Comparison of ENCODE assay signal across 13 cellular contexts in genomic region chr22:17724678-17725464, GRCh38. TPM values are rescaled to one million over a fixed set of nuclear protein-coding genes. Genes with fewer than 3 reads are reported as not detected.
DNase-seq lines count a peak whose midpoint lies in the region; ATAC-seq and TF ChIP-seq lines count a peak whose summit lies in the region.
"Had no signal": no experiment of that assay in that cellular context is flagged by ENCODE, and none has a peak within 500 bp of the region (broad histone marks: within the 10 kb centered on the region; RNA-seq: fewer than 3 reads in every experiment).

No MANE protein-coding gene starts in this region.

- DNase-seq in ascending aorta (ENCODE audit: low spot score in 2 of 2) (no peak), left ventricle myocardium superior (no peak), psoas muscle (no peak), A172 (ENCODE audit: low spot score) (no peak)
- DNase-seq in activated T-helper 2 cell treated with anti-CD3 and anti-CD28 coated beads, Interferon-gamma antibody, Interleukin-2, Interleukin-4, amounts not matched to agents 10 μg/mL and 5 μg/mL and 100 μg/mL, durations not matched to agents 14 hours and 24 hours and 36 hours (ENCODE audit: low spot score), result no peak
- no peak for DNase-seq in activated CD4-positive, alpha-beta T cell treated with anti-CD3 and anti-CD28 coated beads for 4 hours
- no peak for DNase-seq in stimulated activated effector memory CD8-positive, alpha-beta T cell treated with anti-CD3 and anti-CD28 coated beads, Interleukin-12 subunit alpha, Interleukin-12 subunit beta, amount 100 ng/mL, for 72 hours (ENCODE audit: low spot score in 2 of 2)
- DNase-seq: activated CD4-positive, CD25-positive, alpha-beta regulatory T cell treated with anti-CD3 and anti-CD28 coated beads, Interleukin-2, amount 50 U/mL, for 72 hours; DMS53; NCI-H2081; uterus had no signal

- peaks cover 7% of the 10 kb centered on the region for H3K4me1 Mint-ChIP-seq in activated T-helper 2 cell treated with anti-CD3 and anti-CD28 coated beads, Interferon-gamma antibody, Interleukin-2, Interleukin-4, amounts not matched to agents 10 μg/mL and 5 μg/mL and 100 μg/mL, durations not matched to agents 14 hours and 24 hours and 36 hours (ENCODE audit: low read depth)
- peaks cover 9% of the 10 kb centered on the region for H3K4me1 Mint-ChIP-seq in stimulated activated effector memory CD8-positive, alpha-beta T cell treated with anti-CD3 and anti-CD28 coated beads, Interleukin-12 subunit alpha, Interleukin-12 subunit beta, amount 100 ng/mL, for 72 hours

- 45 to 56% (median 51%) methylated on average over 7 of the region's 7 CpGs for WGBS in psoas muscle, 3 donors

- no peak for TF ChIP-seq CTCF in ascending aorta (IDR thresholded peaks at IDR 0.05)
- TF ChIP-seq CTCF in psoas muscle (IDR thresholded peaks at IDR 0.05), result no peak

- peaks cover 64% of the 10 kb centered on the region for H3K4me1 ChIP-seq in BLaER1
- peaks cover 3 to 20% of the 10 kb centered on the region in 2 donors for H3K4me1 ChIP-seq in ascending aorta
- H3K4me1 ChIP-seq in psoas muscle, result peaks cover 11% of the 10 kb centered on the region
- H3K4me1 ChIP-seq: uterus had no signal

- H3K27ac ChIP-seq in BLaER1 (peak overlapping the region; percentile 48; the same call in 1 of the 2 replicates), ascending aorta (peak overlapping the region; percentile 31 to 61), psoas muscle (peak overlapping the region; percentile 69)
- H3K27ac ChIP-seq: uterus had no signal

- H3K9me3 ChIP-seq in BLaER1 (no peaks in the 10 kb centered on the region), ascending aorta (no peaks in the 10 kb centered on the region), psoas muscle (no peaks in the 10 kb centered on the region)
- H3K9me3 ChIP-seq: uterus had no signal

- 0 out of 2 replicates have a peak overlapping the region, but pooled peaks have one; percentile 2 for H3K9ac ChIP-seq in BLaER1

- H3K27ac Mint-ChIP-seq in activated T-helper 2 cell treated with anti-CD3 and anti-CD28 coated beads, Interferon-gamma antibody, Interleukin-2, Interleukin-4, amounts not matched to agents 10 μg/mL and 5 μg/mL and 100 μg/mL, durations not matched to agents 14 hours and 24 hours and 36 hours, result no peak overlapping the region
- H3K27ac Mint-ChIP-seq in stimulated activated effector memory CD8-positive, alpha-beta T cell treated with anti-CD3 and anti-CD28 coated beads, Interleukin-12 subunit alpha, Interleukin-12 subunit beta, amount 100 ng/mL, for 72 hours, result no peak overlapping the region

- H3K9me3 Mint-ChIP-seq in activated T-helper 2 cell treated with anti-CD3 and anti-CD28 coated beads, Interferon-gamma antibody, Interleukin-2, Interleukin-4, amounts not matched to agents 10 μg/mL and 5 μg/mL and 100 μg/mL, durations not matched to agents 14 hours and 24 hours and 36 hours, result no peaks in the 10 kb centered on the region
- no peaks in the 10 kb centered on the region for H3K9me3 Mint-ChIP-seq in stimulated activated effector memory CD8-positive, alpha-beta T cell treated with anti-CD3 and anti-CD28 coated beads, Interleukin-12 subunit alpha, Interleukin-12 subunit beta, amount 100 ng/mL, for 72 hours

- H3K27me3 Mint-ChIP-seq in activated T-helper 2 cell treated with anti-CD3 and anti-CD28 coated beads, Interferon-gamma antibody, Interleukin-2, Interleukin-4, amounts not matched to agents 10 μg/mL and 5 μg/mL and 100 μg/mL, durations not matched to agents 14 hours and 24 hours and 36 hours (ENCODE audit: low read depth), result no peaks in the 10 kb centered on the region

- intact Hi-C loops in ascending aorta (cut with DNase I) (no loop called here), left ventricle myocardium superior (cut with micrococcal nuclease) (no loop called here), psoas muscle (cut with DNase I) (no loop called here)
- intact Hi-C loops in activated T-helper 2 cell treated with anti-CD3 and anti-CD28 coated beads, Interferon-gamma antibody, Interleukin-2, Interleukin-4, amounts not matched to agents 10 μg/mL and 5 μg/mL and 100 μg/mL, durations not matched to agents 14 hours and 24 hours and 36 hours (cut with micrococcal nuclease), result no loop called here

- peak overlapping the region; percentile 77 for H3K4me2 ChIP-seq in BLaER1

- H3K4me3 ChIP-seq in BLaER1 (no peak overlapping the region), ascending aorta (no peak overlapping the region), psoas muscle (no peak overlapping the region)
- H3K4me3 ChIP-seq: skin epidermis, uterus had no signal

- H3K36me3 ChIP-seq in BLaER1 (peaks cover 26% of the 10 kb centered on the region), ascending aorta (peaks cover 17 to 27% of the 10 kb centered on the region in 2 donors), psoas muscle (ENCODE audit: insufficient read depth in 1 of 2, low read depth in 1 of 2) (peaks cover 9 to 41% of the 10 kb centered on the region in 2 donors)
- H3K36me3 ChIP-seq: uterus had no signal

- ATAC-seq in left ventricle myocardium superior, result peak; percentile 88
- ATAC-seq in psoas muscle, result peak; percentile 67 to 84 (median 76)
- ATAC-seq in stimulated activated effector memory CD8-positive, alpha-beta T cell treated with anti-CD3 and anti-CD28 coated beads, Interleukin-12 subunit alpha, Interleukin-12 subunit beta, amount 100 ng/mL, for 72 hours, result no peak

- no peaks in the 10 kb centered on the region for H3K27me3 ChIP-seq in BLaER1
- H3K27me3 ChIP-seq in ascending aorta, result no peaks in the 10 kb centered on the region
- H3K27me3 ChIP-seq in psoas muscle (ENCODE audit: insufficient read depth in 3 of 3, low read length in 2 of 3), result no peaks in the 10 kb centered on the region
- H3K27me3 ChIP-seq: uterus had no signal

- H3K4me3 Mint-ChIP-seq in activated T-helper 2 cell treated with anti-CD3 and anti-CD28 coated beads, Interferon-gamma antibody, Interleukin-2, Interleukin-4, amounts not matched to agents 10 μg/mL and 5 μg/mL and 100 μg/mL, durations not matched to agents 14 hours and 24 hours and 36 hours (ENCODE audit: low read depth), result no peak overlapping the region
- no peak overlapping the region for H3K4me3 Mint-ChIP-seq in stimulated activated effector memory CD8-positive, alpha-beta T cell treated with anti-CD3 and anti-CD28 coated beads, Interleukin-12 subunit alpha, Interleukin-12 subunit beta, amount 100 ng/mL, for 72 hours

- peaks cover 28% of the 10 kb centered on the region for H3K36me3 Mint-ChIP-seq in activated T-helper 2 cell treated with anti-CD3 and anti-CD28 coated beads, Interferon-gamma antibody, Interleukin-2, Interleukin-4, amounts not matched to agents 10 μg/mL and 5 μg/mL and 100 μg/mL, durations not matched to agents 14 hours and 24 hours and 36 hours (ENCODE audit: low read depth)
- H3K36me3 Mint-ChIP-seq in stimulated activated effector memory CD8-positive, alpha-beta T cell treated with anti-CD3 and anti-CD28 coated beads, Interleukin-12 subunit alpha, Interleukin-12 subunit beta, amount 100 ng/mL, for 72 hours, result peaks cover 26% of the 10 kb centered on the region

- H4K20me1 ChIP-seq in BLaER1, result peaks cover 12% of the 10 kb centered on the region; the same call in 1 of the 2 replicates

RNA-seq across cellular contexts. Expression of gene BID, which starts 49.4 kb away (rescaled TPM):
- 37.5 TPM for total RNA-seq in ascending aorta
- 25.4 TPM for total RNA-seq in left ventricle myocardium superior
- 10 to 100 TPM in 2 of 4 donors, 1 to 10 TPM in 2; 5.6 to 19.4 (median 8.3) TPM for total RNA-seq in psoas muscle
- polyA plus RNA-seq in psoas muscle, result 10 to 100 TPM in 1 of 3 donors, 1 to 10 TPM in 2; 7.8 to 27.4 (median 9.9) TPM
- 11.5 and 14.3 TPM in 2 replicates for total RNA-seq in activated T-helper 2 cell treated with anti-CD3 and anti-CD28 coated beads, Interferon-gamma antibody, Interleukin-2, Interleukin-4, amounts not matched to agents 10 μg/mL and 5 μg/mL and 100 μg/mL, durations not matched to agents 14 hours and 24 hours and 36 hours
- 72.4 and 83.9 TPM in 2 replicates for total RNA-seq in A172 (2014; rRNA removed; shearing (Covaris generic))
